Comparison of ENCODE assay signal across 8 cellular contexts in genomic region chr1:155859234-155859829, GRCh38. TPM values are rescaled to one million over a fixed set of nuclear protein-coding genes. Genes with fewer than 3 reads are reported as not detected.
DNase-seq lines count a peak whose midpoint lies in the region; ATAC-seq, FAIRE-seq and TF ChIP-seq lines count a peak whose summit lies in the region.

TSS of gene SYT11 (plus strand) at chr1:155859567. CDS start at chr1:155859762, 195 bp downstream.

- H3K27me3 Mint-ChIP-seq in astrocyte (ENCODE audit: low read depth, unreplicated experiment) = no peaks in the 10 kb centered on the region

- TF ChIP-seq POLR2A in GM18505 (IDR thresholded peaks at IDR 0.05; ENCODE audit: borderline replicate concordance, extremely low read depth, insufficient read depth, insufficient read length) (no peak), prostate gland (IDR thresholded peaks at IDR 0.05) (no peak)

- no peaks in the 10 kb centered on the region for H3K9me3 Mint-ChIP-seq in astrocyte (ENCODE audit: unreplicated experiment)

- no peaks in the 10 kb centered on the region for H3K9me3 ChIP-seq in astrocyte (ENCODE audit: insufficient read depth, low read depth, low read length)
- no peaks in the 10 kb centered on the region for H3K9me3 ChIP-seq in right atrium auricular region
- H3K9me3 ChIP-seq in prostate gland = no peaks in the 10 kb centered on the region

- peak within 1 kb of the TSS; percentile 90 for H3K9ac ChIP-seq in astrocyte (ENCODE audit: low read length)

- ATAC-seq in GM18505 (IDR thresholded peaks at IDR 0.05; ENCODE audit: unreplicated experiment) (peak; percentile 68), HG02981 (IDR thresholded peaks at IDR 0.05; ENCODE audit: unreplicated experiment) (peak; percentile 53)

- peaks cover 33% of the 10 kb centered on the region for H3K79me2 ChIP-seq in astrocyte (ENCODE audit: insufficient read depth, low read length)

- FAIRE-seq in astrocyte (lab: Jason Lieb, UNC) = peak; percentile 86

- H3K4me3 ChIP-seq in astrocyte (ENCODE audit: insufficient read depth, low read depth, low read length) (peak within 1 kb of the TSS; percentile 63), right atrium auricular region (peak within 1 kb of the TSS; percentile 44 to 56), prostate gland (peak within 1 kb of the TSS; percentile 27 to 31), urinary bladder (ENCODE audit: low read depth, low read length) (peak within 1 kb of the TSS; percentile 30)

- H3K36me3 ChIP-seq in astrocyte (ENCODE audit: insufficient read depth, low read length) (no peaks in the 10 kb centered on the region), right atrium auricular region (peaks cover 4% of the 10 kb centered on the region), prostate gland (no peaks in the 10 kb centered on the region), urinary bladder (ENCODE audit: insufficient read depth) (no peaks in the 10 kb centered on the region)

- H3K27ac ChIP-seq in astrocyte (ENCODE audit: low read depth, low read length) (peak within 1 kb of the TSS; percentile 96), right atrium auricular region (peak within 1 kb of the TSS; percentile 92 to 98), prostate gland (peak within 1 kb of the TSS; percentile 79 to 85), urinary bladder (ENCODE audit: low read depth) (peak within 1 kb of the TSS; percentile 72)

- intact Hi-C loops in prostate gland (cut with DNase I) = loop anchor here (5.0 kb wide), 1 partner anchor 53 kb away; the partner anchor contains the start of gene RIT1

- peak within 1 kb of the TSS; percentile 85 for H3K4me2 ChIP-seq in astrocyte (ENCODE audit: low read length)

- peak; percentile 99 for DNase-seq in NCI-H2081 (lab: John Stamatoyannopoulos, UW)
- peak; percentile 90 for DNase-seq in T-helper 9 cell
- DNase-seq in astrocyte (ENCODE audit: low read depth) = peak; percentile 90
- DNase-seq in right atrium auricular region (ENCODE audit: low spot score) = peak; percentile 96
- peak; percentile 91 for DNase-seq in prostate gland (ENCODE audit: low spot score)

- H3K4me1 ChIP-seq in astrocyte (ENCODE audit: insufficient read depth, low read length) = peaks cover 14% of the 10 kb centered on the region
- peaks cover 0 to 30% of the 10 kb centered on the region in 2 donors for H3K4me1 ChIP-seq in right atrium auricular region
- no peaks in the 10 kb centered on the region for H3K4me1 ChIP-seq in prostate gland (replicated peaks)
- H3K4me1 ChIP-seq in urinary bladder (ENCODE audit: insufficient read depth) = no peaks in the 10 kb centered on the region

- H4K20me1 ChIP-seq in astrocyte (ENCODE audit: insufficient read depth, low read length) = no peaks in the 10 kb centered on the region

- H3K36me3 Mint-ChIP-seq in astrocyte (ENCODE audit: low read depth, unreplicated experiment) = peaks cover 2% of the 10 kb centered on the region

- no peak for TF ChIP-seq CTCF in astrocyte (IDR thresholded peaks at IDR 0.05; ENCODE audit: insufficient read depth, low read depth, low read length)
- TF ChIP-seq CTCF in right atrium auricular region (IDR thresholded peaks at IDR 0.05) = no peak
- TF ChIP-seq CTCF in prostate gland (IDR thresholded peaks at IDR 0.05) = peak in 1 of 4 experiments; percentile 33

- peak within 1 kb of the TSS; percentile 84 for H3K27ac Mint-ChIP-seq in astrocyte (ENCODE audit: unreplicated experiment)

- WGBS in prostate gland = 0% methylated on average over 32 of the region's 33 CpGs
- WGBS in urinary bladder = under 1% methylated on average over 33 of the region's 33 CpGs

- peak within 1 kb of the TSS; percentile 86 for H3K4me3 Mint-ChIP-seq in astrocyte (ENCODE audit: unreplicated experiment)

- no peaks in the 10 kb centered on the region for H3K27me3 ChIP-seq in astrocyte (ENCODE audit: insufficient read depth, low read length)
- no peaks in the 10 kb centered on the region for H3K27me3 ChIP-seq in right atrium auricular region
- H3K27me3 ChIP-seq in prostate gland (replicated peaks; ENCODE audit: insufficient read depth) = no peaks in the 10 kb centered on the region

- H2AFZ ChIP-seq in astrocyte (ENCODE audit: low read depth, low read length) = peak within 1 kb of the TSS; percentile 84

- peaks cover 12% of the 10 kb centered on the region for H3K4me1 Mint-ChIP-seq in astrocyte (ENCODE audit: low read depth, unreplicated experiment)

RNA-seq across cellular contexts. Expression of gene SYT11, which starts in this region (rescaled TPM):
- total RNA-seq in astrocyte = 22.1 and 22.3 TPM in 2 replicates
- 10 to 100 TPM; 15.5 to 21.5 TPM for total RNA-seq in right atrium auricular region
- total RNA-seq in prostate gland = 10 to 100 TPM in 1 of 2 donors, 1 to 10 TPM in 1; 3.6 to 28.0 TPM
- 36.4 TPM for total RNA-seq in urinary bladder
- polyA plus RNA-seq in urinary bladder = 21.1 TPM

Comparison
In these comparisons a context has a peak if more than half of its experiments do, and no peak if none do; other contexts are left out.
1. Peak in every context shown above with its lines: DNase-seq, ATAC-seq, H3K4me3 ChIP-seq and H3K27ac ChIP-seq.